1 cellular context compared by ENCODE assay signal in genomic region chr6:139925894-139926641, GRCh38.
TF ChIP-seq lines count a peak whose summit lies in the region.

No MANE protein-coding gene starts in this region.

TF ChIP-seq in K562, 482 proteins besides CTCF, POLR2A, EP300 and RAD21 (continued from another document):
- no peak for TF ChIP-seq CUX1 (CRISPR knock-in tag; IDR thresholded peaks at IDR 0.05)
- no peak for TF ChIP-seq U2AF2 (optimal IDR thresholded peaks at IDR 0.05; ENCODE audit: low read depth, low read length)
- no peak for TF ChIP-seq NR2C2 (CRISPR knock-in tag; IDR thresholded peaks at IDR 0.05)
- TF ChIP-seq NR2C2 (tag; IDR thresholded peaks at IDR 0.05), result no peak
- no peak for TF ChIP-seq POLR2H (tag; IDR thresholded peaks at IDR 0.05; ENCODE audit: low read depth)
- TF ChIP-seq ZNF124 (CRISPR knock-in tag; IDR thresholded peaks at IDR 0.05), result no peak
- TF ChIP-seq ETS2 (tag; IDR thresholded peaks at IDR 0.05; ENCODE audit: borderline replicate concordance, poor library complexity, severe bottlenecking), result no peak
- TF ChIP-seq SPI1 (IDR thresholded peaks at IDR 0.05; ENCODE audit: borderline replicate concordance, low read depth, low read length), result no peak
- no peak for TF ChIP-seq PML (IDR thresholded peaks at IDR 0.05; ENCODE audit: low read length)
- TF ChIP-seq POLR2AphosphoS5 (IDR thresholded peaks at IDR 0.05; ENCODE audit: control insufficient read depth, insufficient read depth, low read depth, low read length), result no peak
- no peak for TF ChIP-seq ZNF253 (CRISPR knock-in tag; conservative IDR thresholded peaks at IDR 0.05)
- no peak for TF ChIP-seq STAT5A (IDR thresholded peaks at IDR 0.05; ENCODE audit: borderline replicate concordance, low read length)
- TF ChIP-seq ZNF740 (CRISPR knock-in tag; IDR thresholded peaks at IDR 0.05), result no peak
- no peak for TF ChIP-seq ZNF740 (tag; IDR thresholded peaks at IDR 0.05)
- no peak for TF ChIP-seq ZNF232 (CRISPR knock-in tag; IDR thresholded peaks at IDR 0.05)
